In genomic region chr1:210362526-210362925, GRCh38 we compare ENCODE assay signal across 18 cellular contexts. TPM values are rescaled to one million over a fixed set of nuclear protein-coding genes. Genes with fewer than 3 reads are reported as not detected.
DNase-seq lines count a peak whose midpoint lies in the region; ATAC-seq and TF ChIP-seq lines count a peak whose summit lies in the region.
"Had no signal": no experiment of that assay in that cellular context is flagged by ENCODE, and none has a peak within 500 bp of the region (broad histone marks: within the 10 kb centered on the region; RNA-seq: fewer than 3 reads in every experiment).

No MANE protein-coding gene starts in this region.

- H3K9me3 ChIP-seq in adrenal gland (replicated peaks in 1 of 3): no peaks in the 10 kb centered on the region
- H3K9me3 ChIP-seq in thyroid gland: no peaks in the 10 kb centered on the region
- no peaks in the 10 kb centered on the region for H3K9me3 ChIP-seq in A673 (ENCODE audit: low read depth, low read length, poor library complexity, severe bottlenecking)

- no peak overlapping the region for H3K4me3 ChIP-seq in adrenal gland
- no peak overlapping the region for H3K4me3 ChIP-seq in fibroblast of pulmonary artery (replicated peaks; ENCODE audit: low read depth, low read length)
- H3K4me3 ChIP-seq in thyroid gland (replicated peaks in 1 of 3): no peak overlapping the region
- H3K4me3 ChIP-seq in A673 (ENCODE audit: low read depth, low read length, poor library complexity, severe bottlenecking): no peak overlapping the region

- ATAC-seq in GM19351 (IDR thresholded peaks at IDR 0.05; ENCODE audit: unreplicated experiment): no peak
- ATAC-seq: foreskin keratinocyte had no signal

- H3K27ac ChIP-seq in adrenal gland (peak overlapping the region in 3 of 5 donors; percentile 20 to 54 (median 51)), thyroid gland (peak overlapping the region; percentile 27 to 63 (median 40)), A673 (ENCODE audit: low read depth, low read length, poor library complexity, severe bottlenecking) (no peak overlapping the region)
- H3K27ac ChIP-seq: foreskin keratinocyte had no signal

- peak in 6 of 7 donors; percentile 38 to 66 (median 60) for DNase-seq in adrenal gland
- peak; percentile 37 for DNase-seq in fibroblast of pulmonary artery (ENCODE audit: low read depth)
- DNase-seq in medulla oblongata (ENCODE audit: extremely low spot score): peak; percentile 36
- DNase-seq in thyroid gland: peak; percentile 44 to 52
- DNase-seq in T-helper 2 cell: no peak
- no peak for DNase-seq in A673 (ENCODE audit: low spot score)
- DNase-seq in activated CD4-positive, alpha-beta T cell treated with anti-CD3 and anti-CD28 coated beads for 4 hours: no peak
- DNase-seq: activated CD4-positive, alpha-beta T cell treated with anti-CD3 and anti-CD28 coated beads for 1 hour; activated CD8-positive, alpha-beta memory T cell treated with anti-CD3 and anti-CD28 coated beads, Interleukin-2, amount 50 U/mL, for 4 hours; activated naive CD4-positive, alpha-beta T cell; foreskin keratinocyte; GF-D8; Kasumi-1; NCI-H187; NCI-H510A treated with DMSO at 0.1 percent for 48 hours; stimulated activated CD4-positive, alpha-beta T cell treated with anti-CD3 and anti-CD28 coated beads, Interleukin-2, amount 100 ng/mL, for 48 hours; trophoblast cell had no signal

- TF ChIP-seq CTCF in adrenal gland (IDR thresholded peaks at IDR 0.05): no peak
- TF ChIP-seq CTCF in fibroblast of pulmonary artery (IDR thresholded peaks at IDR 0.05; ENCODE audit: low read length, missing control alignments): no peak
- no peak for TF ChIP-seq CTCF in thyroid gland (IDR thresholded peaks at IDR 0.05)
- TF ChIP-seq CTCF in A673 (conservative IDR thresholded peaks at IDR 0.05; ENCODE audit: low read depth, low read length): no peak

- POLR2A ChIA-PET in A673 (lab: Charles Lee; ENCODE audit: low non-redundant PET): no interaction called here

- no TSS peak for BruUV-seq in A673 (replicated peaks; lab: Mats Ljungman, UMichigan)

- H3K36me3 ChIP-seq in adrenal gland (replicated peaks in 1 of 2) (no peaks in the 10 kb centered on the region), thyroid gland (no peaks in the 10 kb centered on the region), A673 (ENCODE audit: insufficient read depth, low read length, poor library complexity, severe bottlenecking) (no peaks in the 10 kb centered on the region)

- peaks cover 6 to 14% of the 10 kb centered on the region in 2 donors for H3K4me1 ChIP-seq in adrenal gland (replicated peaks in 1 of 2)
- H3K4me1 ChIP-seq in thyroid gland: peaks cover 27 to 49% of the 10 kb centered on the region in 2 donors
- peaks cover 11% of the 10 kb centered on the region for H3K4me1 ChIP-seq in A673 (ENCODE audit: insufficient read depth, low read length, poor library complexity, severe bottlenecking)

- intact Hi-C loops in adrenal gland (cut with DNase I): no loop called here
- intact Hi-C loops in thyroid gland (cut with DNase I): no loop called here
- intact Hi-C loops in A673 (cut with micrococcal nuclease; ENCODE audit: unreplicated experiment): no loop called here

- WGBS in adrenal gland, 4 donors: 36 to 70% (median 53%) methylated on average over 4 of the region's 4 CpGs
- 29 to 38% methylated on average over 4 of the region's 4 CpGs for WGBS in thyroid gland, 2 donors

- CTCF ChIA-PET in A673 (lab: Charles Lee): no interaction called here

- TF ChIP-seq POLR2A in adrenal gland (IDR thresholded peaks at IDR 0.05) (no peak), thyroid gland (IDR thresholded peaks at IDR 0.05) (no peak)

- H3K27me3 ChIP-seq in adrenal gland (no peaks in the 10 kb centered on the region), thyroid gland (no peaks in the 10 kb centered on the region), A673 (replicated peaks; ENCODE audit: insufficient read depth, low read depth, low read length, poor library complexity) (no peaks in the 10 kb centered on the region)

RNA-seq across cellular contexts. Expression of gene HHAT, which starts 33.8 kb away (rescaled TPM):
- total RNA-seq in adrenal gland (10 to 100 TPM in 6 of 8 donors, 1 to 10 TPM in 2; 5.9 to 26.7 (median 17.2) TPM), thyroid gland (10 to 100 TPM in 3 of 4 donors, 1 to 10 TPM in 1; 7.9 to 15.9 (median 10.5) TPM), A673 (2021) (2.7 and 3.0 TPM in 2 replicates)
- polyA plus RNA-seq in adrenal gland: 1 to 10 TPM; 3.5 to 4.7 (median 3.7) TPM

Comparison
In these comparisons a context has a peak if more than half of its experiments do, and no peak if none do; other contexts are left out.
1. DNase-seq: peak in adrenal gland (6 of 7), fibroblast of pulmonary artery (single experiment), medulla oblongata (single experiment) and thyroid gland (2 of 2); none in T-helper 2 cell (0 of 5), A673 (single experiment) and activated CD4-positive, alpha-beta T cell treated with anti-CD3 and anti-CD28 coated beads for 4 hours (0 of 2).